14 cellular contexts compared by ENCODE assay signal in genomic region chr11:75196426-75196825, GRCh38. TPM values are rescaled to one million over a fixed set of nuclear protein-coding genes. Genes with fewer than 3 reads are reported as not detected.
"Had no signal": no experiment of that assay in that cellular context is flagged by ENCODE, and none has a peak within 500 bp of the region (broad histone marks: within the 10 kb centered on the region; RNA-seq: fewer than 3 reads in every experiment).

No MANE protein-coding gene starts in this region.

- H3K4me3 Mint-ChIP-seq: immature natural killer cell; natural killer cell; stimulated activated memory B cell treated with anti-CD40 and anti-IgM and Interleukin-4, amounts not matched to agents 10 μg/mL and 1 μg/mL and 100 μg/mL, for 72 hours had no signal

- H3K36me3 Mint-ChIP-seq: activated naive CD4-positive, alpha-beta T cell treated with anti-CD3 and anti-CD28 coated beads, Interleukin-2, amount 50 U/mL, for 72 hours; immature natural killer cell; natural killer cell; stimulated activated memory B cell treated with anti-CD40 and anti-IgM and Interleukin-4, amounts not matched to agents 10 μg/mL and 1 μg/mL and 100 μg/mL, for 72 hours had no signal

- H3K4me3 ChIP-seq: dorsolateral prefrontal cortex, gastroesophageal sphincter, thyroid gland had no signal

- H3K27ac ChIP-seq: WERI-Rb-1 had no signal

- H3K4me1 Mint-ChIP-seq: immature natural killer cell; natural killer cell; stimulated activated memory B cell treated with anti-CD40 and anti-IgM and Interleukin-4, amounts not matched to agents 10 μg/mL and 1 μg/mL and 100 μg/mL, for 72 hours had no signal

- H3K27ac Mint-ChIP-seq: activated naive CD4-positive, alpha-beta T cell treated with anti-CD3 and anti-CD28 coated beads, Interleukin-2, amount 50 U/mL, for 72 hours; immature natural killer cell; natural killer cell; stimulated activated memory B cell treated with anti-CD40 and anti-IgM and Interleukin-4, amounts not matched to agents 10 μg/mL and 1 μg/mL and 100 μg/mL, for 72 hours had no signal

- DNase-seq: activated CD4-positive, alpha-beta T cell treated with anti-CD3 and anti-CD28 coated beads for 1 hour; activated CD8-positive, alpha-beta memory T cell treated with anti-CD3 and anti-CD28 coated beads for 24 hours; activated gamma-delta T cell treated with Interleukin-2 at 50 U/mL for 16 hours; amniotic stem cell; dorsolateral prefrontal cortex; immature natural killer cell; natural killer cell; stimulated activated CD4-positive, alpha-beta T cell treated with anti-CD3 and anti-CD28 coated beads, Interleukin-4, amount 100 ng/mL, for 24 hours; SW 1271; thyroid gland; WERI-Rb-1 had no signal

- H3K9me3 Mint-ChIP-seq: activated naive CD4-positive, alpha-beta T cell treated with anti-CD3 and anti-CD28 coated beads, Interleukin-2, amount 50 U/mL, for 72 hours; immature natural killer cell; natural killer cell; stimulated activated memory B cell treated with anti-CD40 and anti-IgM and Interleukin-4, amounts not matched to agents 10 μg/mL and 1 μg/mL and 100 μg/mL, for 72 hours had no signal

RNA-seq across cellular contexts. Expression of gene SLCO2B1, which starts 45.5 kb away (rescaled TPM):
- total RNA-seq: activated naive CD4-positive, alpha-beta T cell treated with anti-CD3 and anti-CD28 coated beads, Interleukin-2, amount 50 U/mL, for 72 hours; natural killer cell had no signal
